In the genomic region with DNA sequence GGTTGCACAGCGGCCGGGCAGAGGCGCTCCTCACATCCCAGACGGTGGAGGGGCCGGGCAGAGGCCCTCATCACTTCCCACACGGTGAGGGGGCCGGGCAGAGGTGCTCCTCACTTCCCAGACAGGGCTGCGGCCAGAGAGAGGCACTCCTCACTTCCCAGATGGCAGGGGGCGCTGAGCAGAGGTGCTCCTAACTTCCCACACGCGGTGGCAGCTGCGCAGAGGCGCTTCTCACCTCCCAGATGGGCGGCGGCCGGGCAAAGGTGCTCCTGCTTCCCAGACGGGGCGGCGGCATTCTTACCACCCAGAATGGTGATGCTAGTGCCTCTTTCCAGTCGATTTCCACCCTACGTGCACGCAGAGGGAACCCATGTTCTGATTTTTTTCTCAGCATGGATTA, we compare ENCODE assay signal across 26 cellular contexts.
"Had no signal": no experiment of that assay in that cellular context is flagged by ENCODE, and none has a peak within 500 bp of the region (broad histone marks: within the 10 kb centered on the region; RNA-seq: fewer than 3 reads in every experiment).

No MANE protein-coding gene starts in this region.

- H3K4me3 Mint-ChIP-seq: activated CD4-positive, alpha-beta memory T cell treated with anti-CD3 and anti-CD28 coated beads, Interleukin-2, amount 10 ng/mL, durations not matched to agents 7 days and 5 days; activated CD4-positive, alpha-beta T cell treated with anti-CD3 and anti-CD28 coated beads, Interleukin-2, amount 10 ng/mL, durations not matched to agents 7 days and 5 days; activated naive CD4-positive, alpha-beta T cell treated with anti-CD3 and anti-CD28 coated beads for 36 hours; activated naive CD4-positive, alpha-beta T cell treated with anti-CD3 and anti-CD28 coated beads, Interleukin-2, amount 50 U/mL, for 24 hours; activated naive CD8-positive, alpha-beta T cell treated with anti-CD3 and anti-CD28 coated beads for 36 hours; activated naive CD8-positive, alpha-beta T cell treated with anti-CD3 and anti-CD28 coated beads, Interleukin-2, amount 50 U/mL, for 24 hours; activated T-cell treated with anti-CD3 and anti-CD28 coated beads, Interleukin-2, amount 50 U/mL, for 4 hours; activated T-helper 17 cell treated with anti-CD3 and anti-CD28 coated beads, Interleukin-2, amount 50 U/mL, for 72 hours had no signal

- H3K9me3 Mint-ChIP-seq: activated CD4-positive, alpha-beta memory T cell treated with anti-CD3 and anti-CD28 coated beads, Interleukin-2, amount 10 ng/mL, durations not matched to agents 7 days and 5 days; activated CD4-positive, alpha-beta T cell treated with anti-CD3 and anti-CD28 coated beads, Interleukin-2, amount 10 ng/mL, durations not matched to agents 7 days and 5 days; activated naive CD4-positive, alpha-beta T cell treated with anti-CD3 and anti-CD28 coated beads for 36 hours; activated naive CD4-positive, alpha-beta T cell treated with anti-CD3 and anti-CD28 coated beads, Interleukin-2, amount 50 U/mL, for 24 hours; activated naive CD8-positive, alpha-beta T cell treated with anti-CD3 and anti-CD28 coated beads for 36 hours; activated naive CD8-positive, alpha-beta T cell treated with anti-CD3 and anti-CD28 coated beads, Interleukin-2, amount 50 U/mL, for 24 hours; activated T-cell treated with anti-CD3 and anti-CD28 coated beads, Interleukin-2, amount 50 U/mL, for 4 hours; activated T-helper 17 cell treated with anti-CD3 and anti-CD28 coated beads, Interleukin-2, amount 50 U/mL, for 72 hours had no signal

- H3K9me3 ChIP-seq: adrenal gland, body of pancreas, colonic mucosa, gastrocnemius medialis, heart left ventricle had no signal

- H3K27ac Mint-ChIP-seq: activated CD4-positive, alpha-beta memory T cell treated with anti-CD3 and anti-CD28 coated beads, Interleukin-2, amount 10 ng/mL, durations not matched to agents 7 days and 5 days; activated CD4-positive, alpha-beta T cell treated with anti-CD3 and anti-CD28 coated beads, Interleukin-2, amount 10 ng/mL, durations not matched to agents 7 days and 5 days; activated naive CD4-positive, alpha-beta T cell treated with anti-CD3 and anti-CD28 coated beads for 36 hours; activated naive CD4-positive, alpha-beta T cell treated with anti-CD3 and anti-CD28 coated beads, Interleukin-2, amount 50 U/mL, for 24 hours; activated naive CD8-positive, alpha-beta T cell treated with anti-CD3 and anti-CD28 coated beads for 36 hours; activated naive CD8-positive, alpha-beta T cell treated with anti-CD3 and anti-CD28 coated beads, Interleukin-2, amount 50 U/mL, for 24 hours; activated T-helper 17 cell treated with anti-CD3 and anti-CD28 coated beads, Interleukin-2, amount 50 U/mL, for 72 hours had no signal

- H3K36me3 ChIP-seq: adrenal gland, colonic mucosa, gastrocnemius medialis, heart left ventricle had no signal

- H3K27ac ChIP-seq: adrenal gland, body of pancreas, colonic mucosa, epithelial cell of prostate, foreskin keratinocyte, gastrocnemius medialis, heart left ventricle had no signal

- H3K36me3 Mint-ChIP-seq: activated naive CD4-positive, alpha-beta T cell treated with anti-CD3 and anti-CD28 coated beads, Interleukin-2, amount 50 U/mL, for 24 hours; activated naive CD8-positive, alpha-beta T cell treated with anti-CD3 and anti-CD28 coated beads for 36 hours had no signal

- H3K4me3 ChIP-seq: adrenal gland, body of pancreas, colonic mucosa, gastrocnemius medialis, heart left ventricle had no signal

- H3K4me1 ChIP-seq: adrenal gland, body of pancreas, colonic mucosa, foreskin keratinocyte, gastrocnemius medialis, heart left ventricle had no signal

- DNase-seq: activated CD4-positive, alpha-beta memory T cell treated with anti-CD3 and anti-CD28 coated beads, Interleukin-2, amount 10 ng/mL, durations not matched to agents 7 days and 5 days; activated CD4-positive, alpha-beta T cell treated with anti-CD3 and anti-CD28 coated beads for 1 hour; activated CD4-positive, alpha-beta T cell treated with anti-CD3 and anti-CD28 coated beads for 4 hours; activated CD4-positive, alpha-beta T cell treated with anti-CD3 and anti-CD28 coated beads, Interleukin-2, amount 10 ng/mL, durations not matched to agents 7 days and 5 days; activated CD4-positive, alpha-beta T cell treated with anti-CD3 and anti-CD28 coated beads, Interleukin-2, amount 50 U/mL, for 4 hours; activated effector memory CD4-positive, alpha-beta T cell treated with anti-CD3 and anti-CD28 coated beads, Interleukin-2, amount 50 U/mL, for 16 hours; activated naive CD4-positive, alpha-beta T cell treated with anti-CD3 and anti-CD28 coated beads for 36 hours; activated naive CD8-positive, alpha-beta T cell treated with anti-CD3 and anti-CD28 coated beads for 36 hours; activated naive CD8-positive, alpha-beta T cell treated with anti-CD3 and anti-CD28 coated beads, Interleukin-2, amount 50 U/mL, for 24 hours; activated T-cell treated with anti-CD3 and anti-CD28 coated beads, Interleukin-2, amount 50 U/mL, for 4 hours; adrenal gland; amygdala; aorta; body of pancreas; caudate nucleus; colonic mucosa; effector CD8-positive, alpha-beta T cell; foreskin keratinocyte; gastrocnemius medialis; glutamatergic neuron; T-helper 1 cell; T-helper 2 cell had no signal

- H3K27me3 ChIP-seq: adrenal gland, body of pancreas, colonic mucosa, foreskin keratinocyte, gastrocnemius medialis, heart left ventricle had no signal

- H3K27me3 Mint-ChIP-seq: activated CD4-positive, alpha-beta T cell treated with anti-CD3 and anti-CD28 coated beads, Interleukin-2, amount 10 ng/mL, durations not matched to agents 7 days and 5 days had no signal

- H3K4me1 Mint-ChIP-seq: activated CD4-positive, alpha-beta memory T cell treated with anti-CD3 and anti-CD28 coated beads, Interleukin-2, amount 10 ng/mL, durations not matched to agents 7 days and 5 days; activated CD4-positive, alpha-beta T cell treated with anti-CD3 and anti-CD28 coated beads, Interleukin-2, amount 10 ng/mL, durations not matched to agents 7 days and 5 days; activated naive CD8-positive, alpha-beta T cell treated with anti-CD3 and anti-CD28 coated beads for 36 hours; activated naive CD8-positive, alpha-beta T cell treated with anti-CD3 and anti-CD28 coated beads, Interleukin-2, amount 50 U/mL, for 24 hours; activated T-helper 17 cell treated with anti-CD3 and anti-CD28 coated beads, Interleukin-2, amount 50 U/mL, for 72 hours had no signal

- ATAC-seq: activated naive CD8-positive, alpha-beta T cell treated with anti-CD3 and anti-CD28 coated beads, Interleukin-2, amount 50 U/mL, for 24 hours; activated T-cell treated with anti-CD3 and anti-CD28 coated beads, Interleukin-2, amount 50 U/mL, for 4 hours; activated T-helper 17 cell treated with anti-CD3 and anti-CD28 coated beads, Interleukin-2, amount 50 U/mL, for 72 hours; body of pancreas; foreskin keratinocyte; gastrocnemius medialis; heart left ventricle had no signal
